In the genomic region with DNA sequence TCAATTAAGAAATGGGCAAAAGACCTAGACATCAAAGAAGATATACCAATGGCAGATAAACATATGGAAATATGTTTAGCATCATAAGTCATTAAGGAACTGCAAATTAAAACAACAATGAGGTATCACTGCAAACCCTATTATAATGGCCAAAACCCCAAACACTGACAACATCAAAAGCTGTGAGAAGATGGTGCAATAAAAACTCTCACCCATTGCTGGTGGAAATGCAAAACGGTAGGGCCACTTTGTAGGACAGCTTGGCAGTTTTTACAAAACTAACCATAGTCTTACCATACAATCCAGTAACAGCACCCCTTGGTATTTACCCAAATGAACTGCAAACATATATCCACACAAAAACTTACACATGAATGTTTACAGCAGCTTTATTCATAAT, we compare ENCODE assay signal across 33 cellular contexts.
"Had no signal": no experiment of that assay in that cellular context is flagged by ENCODE, and none has a peak within 500 bp of the region (broad histone marks: within the 10 kb centered on the region; RNA-seq: fewer than 3 reads in every experiment).

No MANE protein-coding gene starts in this region.

- DNase-seq: Karpas-422, Kasumi-1, MG63, MM.1S, MV-4-11, NCI-H1048, NCI-H1092, NCI-H1092 treated with DMSO at 0.1 percent for 48 hours, NCI-H1105, NCI-H1105 treated with DMSO at 0.1 percent for 48 hours, NCI-H1417, NCI-H1417 treated with DMSO at 0.1 percent for 48 hours, NCI-H1436, NCI-H1436 treated with DMSO at 0.1 percent for 48 hours, NCI-H146, NCI-H1694, NCI-H1694 treated with DMSO at 0.1 percent for 48 hours, NCI-H187, NCI-H187 treated with DMSO at 0.1 percent for 48 hours, NCI-H1930, NCI-H2029, NCI-H2029 treated with DMSO at 0.1 percent for 48 hours, NCI-H2081, NCI-H2081 treated with DMSO at 0.1 percent for 48 hours, NCI-H2107, NCI-H2171, NCI-H2171 treated with DMSO at 0.1 percent for 48 hours, NCI-H2227 treated with DMSO at 0.1 percent for 48 hours, NCI-H226, NCI-H345, NCI-H446, NCI-H446 treated with DMSO at 0.1 percent for 48 hours, NCI-H510A had no signal
